8 cellular contexts compared by ENCODE assay signal in genomic region chr2:86439879-86440630, GRCh38. TPM values are rescaled to one million over a fixed set of nuclear protein-coding genes. Genes with fewer than 3 reads are reported as not detected.
DNase-seq lines count a peak whose midpoint lies in the region; ATAC-seq and TF ChIP-seq lines count a peak whose summit lies in the region.

No MANE protein-coding gene starts in this region.

- H3K4me3 Mint-ChIP-seq in stimulated activated memory B cell treated with anti-CD40 and anti-IgM and Interleukin-4, amounts not matched to agents 10 μg/mL and 1 μg/mL and 100 μg/mL, for 72 hours = peak overlapping the region; percentile 90

- H3K4me1 ChIP-seq in gastroesophageal sphincter = peaks cover 15 to 24% (median 19%) of the 10 kb centered on the region in 3 donors

- no peak for TF ChIP-seq POLR2A in gastroesophageal sphincter (IDR thresholded peaks at IDR 0.05)

- H3K4me1 Mint-ChIP-seq in stimulated activated memory B cell treated with anti-CD40 and anti-IgM and Interleukin-4, amounts not matched to agents 10 μg/mL and 1 μg/mL and 100 μg/mL, for 72 hours = peaks cover 23% of the 10 kb centered on the region

- H3K36me3 ChIP-seq in gastroesophageal sphincter = no peaks in the 10 kb centered on the region

- H3K9me3 Mint-ChIP-seq in stimulated activated memory B cell treated with anti-CD40 and anti-IgM and Interleukin-4, amounts not matched to agents 10 μg/mL and 1 μg/mL and 100 μg/mL, for 72 hours = peaks cover 16% of the 10 kb centered on the region

- peak overlapping the region; percentile 94 for H3K27ac Mint-ChIP-seq in stimulated activated memory B cell treated with anti-CD40 and anti-IgM and Interleukin-4, amounts not matched to agents 10 μg/mL and 1 μg/mL and 100 μg/mL, for 72 hours

- 90 to 93% methylated on average over 3 of the region's 3 CpGs for WGBS in gastroesophageal sphincter (ENCODE audit: low coverage in 1 of 2), 2 donors

- ATAC-seq in gastroesophageal sphincter (no peak), HG02588 (IDR thresholded peaks at IDR 0.05; ENCODE audit: unreplicated experiment) (no peak)
- ATAC-seq in stimulated activated memory B cell treated with anti-CD40 and anti-IgM and Interleukin-4, amounts not matched to agents 10 μg/mL and 1 μg/mL and 100 μg/mL, for 72 hours = no peak

- 0 out of 2 replicates have a peak overlapping the region, but pooled peaks have one; percentile 11 for H3K4me3 ChIP-seq in WI38 (ENCODE audit: low read depth, low read length)
- peak overlapping the region in 1 of 2 donors; percentile 81 for H3K4me3 ChIP-seq in gastroesophageal sphincter

- DNase-seq in DMS79 treated with DMSO at 0.1 percent for 48 hours (lab: John Stamatoyannopoulos, UW) (peak; percentile 20), DMS79 (lab: John Stamatoyannopoulos, UW) (no peak), glomerular visceral epithelial cell (ENCODE audit: extremely low spot score) (no peak), AG08396 (ENCODE audit: low spot score) (no peak)

- no peaks in the 10 kb centered on the region for H3K27me3 Mint-ChIP-seq in stimulated activated memory B cell treated with anti-CD40 and anti-IgM and Interleukin-4, amounts not matched to agents 10 μg/mL and 1 μg/mL and 100 μg/mL, for 72 hours

- peak overlapping the region; percentile 66 to 99 (median 94) for H3K27ac ChIP-seq in gastroesophageal sphincter

- peaks cover 0 to 30% (median 0%) of the 10 kb centered on the region in 3 donors for H3K9me3 ChIP-seq in gastroesophageal sphincter

- TF ChIP-seq EP300 in gastroesophageal sphincter (IDR thresholded peaks at IDR 0.05) = no peak

- H3K36me3 Mint-ChIP-seq in stimulated activated memory B cell treated with anti-CD40 and anti-IgM and Interleukin-4, amounts not matched to agents 10 μg/mL and 1 μg/mL and 100 μg/mL, for 72 hours = peaks cover 31% of the 10 kb centered on the region

- no peaks in the 10 kb centered on the region for H3K27me3 ChIP-seq in gastroesophageal sphincter

- TF ChIP-seq CTCF in WI38 (IDR thresholded peaks at IDR 0.05; ENCODE audit: low read depth, low read length) (no peak), gastroesophageal sphincter (IDR thresholded peaks at IDR 0.05) (no peak)

RNA-seq across cellular contexts. Expression of gene KDM3A, which starts 1.1 kb away (rescaled TPM):
- total RNA-seq in gastroesophageal sphincter = 10 to 100 TPM; 40.5 to 81.8 (median 63.2) TPM
